In the genomic region with DNA sequence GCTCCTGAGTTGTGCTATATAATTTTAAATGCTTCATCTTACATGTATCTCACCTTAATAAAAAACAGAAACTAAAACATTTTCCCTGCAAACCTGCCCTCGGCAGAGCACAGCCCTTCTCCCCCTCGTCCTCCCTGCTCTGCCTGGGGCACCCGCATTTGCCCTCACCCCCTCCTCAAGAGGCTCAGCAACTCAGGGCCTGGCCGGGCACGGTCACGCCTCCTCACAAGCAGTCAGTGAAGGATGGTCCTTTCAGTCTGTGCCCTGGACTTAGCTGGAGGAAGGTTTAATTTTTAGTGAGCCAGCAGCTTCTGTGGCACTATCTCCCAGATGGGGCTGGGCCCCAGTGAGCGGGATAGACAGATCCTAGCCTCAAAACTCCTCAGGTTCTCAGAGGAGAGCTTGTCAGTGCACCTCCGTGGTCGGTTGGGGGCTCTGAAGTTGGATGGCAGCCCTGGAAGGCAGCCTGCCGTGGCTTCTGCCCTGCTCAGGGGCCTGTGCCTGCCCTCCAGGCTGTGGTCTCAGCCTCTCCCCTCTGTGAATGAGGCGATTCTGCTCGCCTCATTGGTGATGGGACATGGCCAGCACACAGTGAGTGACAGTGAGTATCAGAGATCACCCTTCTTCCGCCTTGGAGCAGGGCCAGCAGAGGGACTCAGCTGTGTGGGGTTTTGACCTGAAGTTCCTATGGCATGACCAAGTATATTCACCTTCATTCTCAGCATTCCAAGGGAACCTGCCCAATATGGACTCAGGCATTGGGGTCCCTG, we compare ENCODE assay signal across 16 cellular contexts. TPM values are rescaled to one million over a fixed set of nuclear protein-coding genes. Genes with fewer than 3 reads are reported as not detected.
DNase-seq lines count a peak whose midpoint lies in the region; ATAC-seq, FAIRE-seq and TF ChIP-seq lines count a peak whose summit lies in the region.
"Had no signal": no experiment of that assay in that cellular context is flagged by ENCODE, and none has a peak within 500 bp of the region (broad histone marks: within the 10 kb centered on the region; RNA-seq: fewer than 3 reads in every experiment).

No MANE protein-coding gene starts in this region.

- CTCF ChIA-PET in MCF 10A (lab: Yijun Ruan, JAX): interaction anchor here (0.9 kb wide), 1 partner anchor 64 kb away, joined by 5 read pairs; no protein-coding TSS in a partner anchor

- ATAC-seq in GM21526 (IDR thresholded peaks at IDR 0.05; ENCODE audit: low FRiP score, unreplicated experiment): no peak
- ATAC-seq: A549 had no signal

- no peaks in the 10 kb centered on the region for H3K27me3 Mint-ChIP-seq in MCF 10A (ENCODE audit: insufficient read depth, unreplicated experiment)
- H3K27me3 Mint-ChIP-seq in osteocyte (ENCODE audit: unreplicated experiment): no peaks in the 10 kb centered on the region

- H3K27me3 ChIP-seq in breast epithelium (no peaks in the 10 kb centered on the region), right atrium auricular region (no peaks in the 10 kb centered on the region), MG63 (no peaks in the 10 kb centered on the region)

- no peaks in the 10 kb centered on the region for H3K9me3 Mint-ChIP-seq in MCF 10A (ENCODE audit: unreplicated experiment)
- H3K9me3 Mint-ChIP-seq in osteocyte (ENCODE audit: unreplicated experiment): no peaks in the 10 kb centered on the region

- H3K4me1 ChIP-seq in breast epithelium (peaks cover 4 to 13% of the 10 kb centered on the region in 2 donors), right atrium auricular region (peaks cover 0 to 28% of the 10 kb centered on the region in 2 donors)
- H3K4me1 ChIP-seq: A549 had no signal

- no peaks in the 10 kb centered on the region for H3K36me3 Mint-ChIP-seq in MCF 10A (ENCODE audit: insufficient read depth, unreplicated experiment)
- H3K36me3 Mint-ChIP-seq in osteocyte (ENCODE audit: unreplicated experiment): no peaks in the 10 kb centered on the region

- no peak for TF ChIP-seq POLR2A in breast epithelium (IDR thresholded peaks at IDR 0.05)

- H3K36me3 ChIP-seq in breast epithelium (no peaks in the 10 kb centered on the region), right atrium auricular region (no peaks in the 10 kb centered on the region), MG63 (no peaks in the 10 kb centered on the region)

- H3K4me3 Mint-ChIP-seq in MCF 10A (ENCODE audit: unreplicated experiment) (no peak overlapping the region), osteocyte (ENCODE audit: unreplicated experiment) (no peak overlapping the region)

- peak overlapping the region; percentile 76 to 88 for H3K27ac ChIP-seq in breast epithelium
- peak overlapping the region; percentile 67 to 71 for H3K27ac ChIP-seq in right atrium auricular region
- H3K27ac ChIP-seq: A549 had no signal

- no peak for DNase-seq in breast epithelium (ENCODE audit: low spot score in 2 of 2)
- DNase-seq in MCF 10A (ENCODE audit: unreplicated experiment): no peak
- no peak for DNase-seq in right atrium auricular region (ENCODE audit: low spot score)
- no peak for DNase-seq in osteocyte (ENCODE audit: extremely low spot score, unreplicated experiment)
- peak; percentile 55 for DNase-seq in urothelium cell line (ENCODE audit: low spot score)
- DNase-seq in MG63: no peak
- no peak for DNase-seq in activated T-cell treated with anti-CD3 and anti-CD28 coated beads, Interleukin-2, amount 50 U/mL, for 48 hours
- DNase-seq: amygdala; NCI-H2171 treated with DMSO at 0.1 percent for 48 hours; stimulated activated naive CD4-positive, alpha-beta T cell; T1000 had no signal

- FAIRE-seq in urothelium cell line (lab: Jason Lieb, UNC): no peak
- FAIRE-seq: A549, D721Med, endometrium, GM12892 had no signal

- H3K4me1 Mint-ChIP-seq in MCF 10A (ENCODE audit: insufficient read depth, unreplicated experiment) (no peaks in the 10 kb centered on the region), osteocyte (ENCODE audit: unreplicated experiment) (peaks cover 36% of the 10 kb centered on the region)

- H3K4me3 ChIP-seq in breast epithelium: no peak overlapping the region
- no peak overlapping the region for H3K4me3 ChIP-seq in right atrium auricular region
- H3K4me3 ChIP-seq in MG63: no peak overlapping the region
- H3K4me3 ChIP-seq: A549 had no signal

- H3K9me3 ChIP-seq in breast epithelium: no peaks in the 10 kb centered on the region
- H3K9me3 ChIP-seq in right atrium auricular region: no peaks in the 10 kb centered on the region
- no peaks in the 10 kb centered on the region for H3K9me3 ChIP-seq in MG63
- H3K9me3 ChIP-seq: A549 had no signal

- intact Hi-C loops in breast epithelium (cut with DNase I; ENCODE audit: low total_unique reads): no loop called here
- intact Hi-C loops in MCF 10A (cut with micrococcal nuclease): no loop called here

- no peak for TF ChIP-seq CTCF in breast epithelium (IDR thresholded peaks at IDR 0.05)
- no peak for TF ChIP-seq CTCF in MCF 10A (IDR thresholded peaks at IDR 0.05; ENCODE audit: unreplicated experiment)
- TF ChIP-seq CTCF in right atrium auricular region (IDR thresholded peaks at IDR 0.05): no peak
- no peak for TF ChIP-seq CTCF in osteocyte (IDR thresholded peaks at IDR 0.05)

- no TSS peak for BruUV-seq in MCF 10A (replicated peaks; lab: Mats Ljungman, UMichigan)

- H3K27ac Mint-ChIP-seq in MCF 10A (ENCODE audit: low read depth, unreplicated experiment): no peak overlapping the region
- peak overlapping the region; percentile 85 for H3K27ac Mint-ChIP-seq in osteocyte (ENCODE audit: unreplicated experiment)

- POLR2A ChIA-PET in MCF 10A (lab: Yijun Ruan, JAX): no interaction called here

RNA-seq across cellular contexts. Expression of a gene that starts 56.3 kb away (rescaled TPM):
- 100 to 1,000 TPM in 1 of 3 donors, 10 to 100 TPM in 1, 1 to 10 TPM in 1; 8.2 to 116 (median 63.6) TPM for total RNA-seq in breast epithelium
- total RNA-seq in MCF 10A (2022): 0.42 and 1.0 TPM in 2 replicates
- 10 to 100 TPM; 10.8 to 16.2 TPM for total RNA-seq in right atrium auricular region
- total RNA-seq in osteocyte: 239 and 248 TPM in 2 replicates
- 1.9 and 6.1 TPM in 2 replicates for total RNA-seq in MG63 (2014; rRNA removed; shearing (Covaris generic); ENCODE audit: low replicate concordance)
